2 cellular contexts compared by ENCODE assay signal in genomic region chr15:74397239-74398068, GRCh38.
TF ChIP-seq lines count a peak whose summit lies in the region.

No MANE protein-coding gene starts in this region.

TF ChIP-seq in H1, 55 proteins besides CTCF, POLR2A, EP300 and RAD21 (continues in another document):
- no peak for TF ChIP-seq CREB1 (IDR thresholded peaks at IDR 0.05)
- no peak for TF ChIP-seq TEAD4 (IDR thresholded peaks at IDR 0.05; ENCODE audit: low read depth, low read length)
- no peak for TF ChIP-seq KDM1A (IDR thresholded peaks at IDR 0.05; ENCODE audit: borderline replicate concordance, low read length)
- TF ChIP-seq SIRT6 (IDR thresholded peaks at IDR 0.05; ENCODE audit: low read length), result no peak
- TF ChIP-seq KDM5A (IDR thresholded peaks at IDR 0.05; ENCODE audit: low read length), result no peak
- no peak for TF ChIP-seq JUND (IDR thresholded peaks at IDR 0.05; ENCODE audit: low read length)
- TF ChIP-seq EGR1 (IDR thresholded peaks at IDR 0.05; ENCODE audit: borderline replicate concordance, low read depth, low read length), result no peak
- TF ChIP-seq PHF8 (conservative IDR thresholded peaks at IDR 0.05; ENCODE audit: low read depth, low read length), result no peak
- TF ChIP-seq SIX5 (IDR thresholded peaks at IDR 0.05; ENCODE audit: low read depth, low read length), result no peak
- no peak for TF ChIP-seq SP4 (IDR thresholded peaks at IDR 0.05; ENCODE audit: low read length)
- no peak for TF ChIP-seq ATF2 (IDR thresholded peaks at IDR 0.05; ENCODE audit: low read length)
- no peak for TF ChIP-seq TCF12 (IDR thresholded peaks at IDR 0.05; ENCODE audit: low read depth, low read length)
- no peak for TF ChIP-seq GTF2F1 (IDR thresholded peaks at IDR 0.05; ENCODE audit: borderline replicate concordance, low read depth, low read length)
- TF ChIP-seq RFX5 (IDR thresholded peaks at IDR 0.05; ENCODE audit: borderline replicate concordance, low read depth, low read length), result no peak
- no peak for TF ChIP-seq BRCA1 (IDR thresholded peaks at IDR 0.05; ENCODE audit: low read depth, low read length)
- TF ChIP-seq MAFK (IDR thresholded peaks at IDR 0.05; ENCODE audit: low read depth, low read length), result no peak
- no peak for TF ChIP-seq SAP30 (IDR thresholded peaks at IDR 0.05; ENCODE audit: insufficient read depth, insufficient replicate concordance, low read length)
- TF ChIP-seq CHD7 (IDR thresholded peaks at IDR 0.05; ENCODE audit: insufficient replicate concordance, low read length), result no peak
- TF ChIP-seq NANOG (IDR thresholded peaks at IDR 0.05; ENCODE audit: insufficient read depth, low read depth, low read length, poor library complexity, severe bottlenecking), result no peak

TF ChIP-seq in SK-N-SH, 30 proteins besides CTCF, POLR2A, EP300 and RAD21:
- TF ChIP-seq SIN3A (IDR thresholded peaks at IDR 0.05; ENCODE audit: borderline replicate concordance, low read depth, low read length) (no peak), RFX5 (IDR thresholded peaks at IDR 0.05; ENCODE audit: low read length) (no peak), POLR2AphosphoS5 (IDR thresholded peaks at IDR 0.05; ENCODE audit: low read depth, low read length) (no peak), FOXM1 (IDR thresholded peaks at IDR 0.05; ENCODE audit: low read depth) (no peak), MEF2A (IDR thresholded peaks at IDR 0.05; ENCODE audit: borderline replicate concordance, low read depth) (no peak), CHD2 (IDR thresholded peaks at IDR 0.05; ENCODE audit: low read length, partially characterized antibody) (no peak), MXI1 (IDR thresholded peaks at IDR 0.05; ENCODE audit: low read depth, low read length) (no peak), YY1 (IDR thresholded peaks at IDR 0.05; ENCODE audit: low read depth) (no peak), ELF1 (IDR thresholded peaks at IDR 0.05) (no peak), SMC3 (IDR thresholded peaks at IDR 0.05; ENCODE audit: low read depth, low read length) (no peak), FOXJ3 (CRISPR knock-in tag; IDR thresholded peaks at IDR 0.05) (no peak), RXRA (IDR thresholded peaks at IDR 0.05; ENCODE audit: borderline replicate concordance, low read depth) (no peak), FOSL2 (IDR thresholded peaks at IDR 0.05; ENCODE audit: borderline replicate concordance, low read depth) (no peak)
- TF ChIP-seq, protein P1, sequence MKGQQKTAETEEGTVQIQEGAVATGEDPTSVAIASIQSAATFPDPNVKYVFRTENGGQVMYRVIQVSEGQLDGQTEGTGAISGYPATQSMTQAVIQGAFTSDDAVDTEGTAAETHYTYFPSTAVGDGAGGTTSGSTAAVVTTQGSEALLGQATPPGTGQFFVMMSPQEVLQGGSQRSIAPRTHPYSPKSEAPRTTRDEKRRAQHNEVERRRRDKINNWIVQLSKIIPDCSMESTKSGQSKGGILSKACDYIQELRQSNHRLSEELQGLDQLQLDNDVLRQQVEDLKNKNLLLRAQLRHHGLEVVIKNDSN (IDR thresholded peaks at IDR 0.05; ENCODE audit: borderline replicate concordance, low read depth), result no peak
- TF ChIP-seq, protein P2, sequence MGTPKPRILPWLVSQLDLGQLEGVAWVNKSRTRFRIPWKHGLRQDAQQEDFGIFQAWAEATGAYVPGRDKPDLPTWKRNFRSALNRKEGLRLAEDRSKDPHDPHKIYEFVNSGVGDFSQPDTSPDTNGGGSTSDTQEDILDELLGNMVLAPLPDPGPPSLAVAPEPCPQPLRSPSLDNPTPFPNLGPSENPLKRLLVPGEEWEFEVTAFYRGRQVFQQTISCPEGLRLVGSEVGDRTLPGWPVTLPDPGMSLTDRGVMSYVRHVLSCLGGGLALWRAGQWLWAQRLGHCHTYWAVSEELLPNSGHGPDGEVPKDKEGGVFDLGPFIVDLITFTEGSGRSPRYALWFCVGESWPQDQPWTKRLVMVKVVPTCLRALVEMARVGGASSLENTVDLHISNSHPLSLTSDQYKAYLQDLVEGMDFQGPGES (IDR thresholded peaks at IDR 0.05; ENCODE audit: low read depth, low read length), result no peak
TF ChIP-seq in SK-N-SH: peak in this region for 0.
